Comparison of ENCODE assay signal across 1 cellular context in the genomic region with DNA sequence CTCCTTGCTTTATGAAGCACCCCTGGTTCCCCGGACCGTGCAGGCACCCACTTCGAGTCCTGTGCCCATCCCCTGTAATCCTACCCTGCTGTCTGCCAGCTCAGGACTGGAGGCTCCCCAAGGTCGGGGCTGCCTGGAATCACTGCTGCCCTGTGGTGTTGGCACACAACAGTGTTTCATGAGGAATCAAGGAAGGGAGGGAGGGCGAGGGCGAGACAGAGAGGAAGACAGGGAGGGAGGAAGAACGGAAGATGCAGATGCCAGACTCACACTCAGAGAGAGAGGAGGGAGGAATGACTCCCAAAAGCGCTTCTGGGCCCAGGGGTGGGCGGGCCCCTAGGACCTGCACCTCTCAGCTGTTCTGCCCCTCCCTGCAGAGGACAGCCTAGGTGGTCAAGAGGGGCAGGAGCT.
TF ChIP-seq lines count a peak whose summit lies in the region.

No MANE protein-coding gene starts in this region.

TF ChIP-seq in H1, 55 proteins besides CTCF, POLR2A, EP300 and RAD21 (continued from another document):
- no peak for TF ChIP-seq SIN3A (conservative IDR thresholded peaks at IDR 0.05 in 1 of 2, IDR thresholded peaks at IDR 0.05 in 1 of 2; ENCODE audit: low read depth in 1 of 2, low read length in 2 of 2)
